Comparison of ENCODE assay signal across 1 cellular context in the genomic region with DNA sequence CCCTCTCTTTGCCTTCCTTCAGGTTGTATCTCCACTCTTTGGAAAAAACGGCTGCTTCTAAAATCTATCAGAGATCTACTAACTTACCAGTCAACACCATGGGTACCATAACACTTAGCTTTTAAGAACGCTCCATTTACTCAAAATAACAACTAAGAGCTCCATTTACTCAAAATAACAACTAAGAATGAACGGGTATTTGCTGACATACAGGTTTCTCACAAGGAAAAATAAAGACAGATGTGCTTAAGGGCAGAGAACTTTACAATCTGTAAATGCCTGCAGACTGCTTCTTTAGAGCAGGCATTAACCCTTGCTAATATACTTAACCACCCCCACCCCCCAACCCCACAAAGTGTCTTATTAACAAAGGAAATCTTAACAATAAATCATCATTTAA.
TF ChIP-seq lines count a peak whose summit lies in the region.

No MANE protein-coding gene starts in this region.

TF ChIP-seq in GM12878, 131 proteins besides CTCF, POLR2A, EP300 and RAD21:
- TF ChIP-seq SIN3A (IDR thresholded peaks at IDR 0.05; ENCODE audit: low read depth, low read length) (no peak), KLF5 (IDR thresholded peaks at IDR 0.05; ENCODE audit: partially characterized antibody) (no peak), NR2C2 (IDR thresholded peaks at IDR 0.05; ENCODE audit: borderline replicate concordance, control insufficient read depth, insufficient read length, low read depth) (no peak), NFIC (IDR thresholded peaks at IDR 0.05; ENCODE audit: low read depth, low read length) (no peak), ATF7 (IDR thresholded peaks at IDR 0.05; ENCODE audit: low read depth) (no peak), TARDBP (IDR thresholded peaks at IDR 0.05; ENCODE audit: borderline replicate concordance) (no peak), MEF2B (IDR thresholded peaks at IDR 0.05; ENCODE audit: partially characterized antibody, poor library complexity, severe bottlenecking) (no peak), WRNIP1 (IDR thresholded peaks at IDR 0.05; ENCODE audit: borderline replicate concordance, low read depth, low read length) (no peak)
- TF ChIP-seq, protein P1, sequence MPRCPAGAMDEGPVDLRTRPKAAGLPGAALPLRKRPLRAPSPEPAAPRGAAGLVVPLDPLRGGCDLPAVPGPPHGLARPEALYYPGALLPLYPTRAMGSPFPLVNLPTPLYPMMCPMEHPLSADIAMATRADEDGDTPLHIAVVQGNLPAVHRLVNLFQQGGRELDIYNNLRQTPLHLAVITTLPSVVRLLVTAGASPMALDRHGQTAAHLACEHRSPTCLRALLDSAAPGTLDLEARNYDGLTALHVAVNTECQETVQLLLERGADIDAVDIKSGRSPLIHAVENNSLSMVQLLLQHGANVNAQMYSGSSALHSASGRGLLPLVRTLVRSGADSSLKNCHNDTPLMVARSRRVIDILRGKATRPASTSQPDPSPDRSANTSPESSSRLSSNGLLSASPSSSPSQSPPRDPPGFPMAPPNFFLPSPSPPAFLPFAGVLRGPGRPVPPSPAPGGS (IDR thresholded peaks at IDR 0.05; ENCODE audit: borderline replicate concordance, insufficient read depth, low read depth, low read length, poor library complexity, severe bottlenecking), result no peak
